8 cellular contexts compared by ENCODE assay signal in the genomic region with DNA sequence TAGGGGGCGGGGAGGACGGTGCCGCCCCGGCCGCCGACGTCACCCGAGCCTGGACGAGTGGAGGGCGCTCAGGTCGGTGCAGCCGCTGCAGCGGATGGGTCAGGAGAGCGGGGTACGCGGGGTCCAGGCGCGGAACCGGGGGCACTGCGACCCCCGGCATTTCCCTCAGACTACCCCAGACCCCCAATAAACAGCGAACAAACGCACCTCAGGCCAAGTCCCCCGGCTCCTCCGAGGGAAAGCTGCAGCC.
DNase-seq lines count a peak whose midpoint lies in the region; ATAC-seq, FAIRE-seq and TF ChIP-seq lines count a peak whose summit lies in the region.

No MANE protein-coding gene starts in this region.

- in situ Hi-C loops in GM12878 (cut with MboI), result no loop called here

- DNase-seq in GM12864 (ENCODE audit: low read depth) (no peak), GM12878 (ENCODE audit: low read depth, low spot score) (no peak), left colon (peak; percentile 72 to 79), NCI-H1105 (lab: John Stamatoyannopoulos, UW) (no peak)

- TF ChIP-seq RAD21 in GM12878 (IDR thresholded peaks at IDR 0.05; ENCODE audit: insufficient read depth, low read depth, low read length), result no peak

- peak overlapping the region; percentile 56 for H3K9ac ChIP-seq in GM12878 (ENCODE audit: control insufficient read depth, insufficient read depth, low read length)
- peak overlapping the region in 4 of 5 donors; percentile 52 to 84 (median 82) for H3K9ac ChIP-seq in subcutaneous abdominal adipose tissue (ENCODE audit: low read length in 5 of 5)

- peaks cover 0 to 14% of the 10 kb centered on the region in 2 experiments; a peak in 1 of 4 replicates for H3K36me3 ChIP-seq in GM12878 (ENCODE audit: control insufficient read depth in 2 of 2, insufficient read depth in 2 of 2, low read length in 1 of 2)
- H3K36me3 ChIP-seq in subcutaneous abdominal adipose tissue (ENCODE audit: control insufficient read depth in 5 of 5, insufficient read depth in 5 of 5, low read length in 5 of 5), result no peaks in the 10 kb centered on the region

- no peak for TF ChIP-seq POLR2A in GM12878 (IDR thresholded peaks at IDR 0.05; ENCODE audit: low read depth, low read length)

- H3K4me3 ChIP-seq in GM12864 (ENCODE audit: low read depth, low read length), result peak overlapping the region; percentile 55
- H3K4me3 ChIP-seq in GM12878, result peak overlapping the region; percentile 89
- peak overlapping the region; percentile 59 to 93 (median 87) for H3K4me3 ChIP-seq in subcutaneous abdominal adipose tissue (ENCODE audit: low read depth in 1 of 5, low read length in 5 of 5)

- H2AFZ ChIP-seq in GM12878 (ENCODE audit: control insufficient read depth, low read depth, low read length), result no peak overlapping the region

- peaks cover 60% of the 10 kb centered on the region for H3K79me2 ChIP-seq in GM12878 (ENCODE audit: control insufficient read depth, insufficient read depth, low read length)

- TF ChIP-seq CTCF in GM12864 (IDR thresholded peaks at IDR 0.05; ENCODE audit: low read depth, low read length, missing control alignments) (no peak), GM12878 (IDR thresholded peaks at IDR 0.05 in 2 of 3, conservative IDR thresholded peaks at IDR 0.05 in 1 of 3; ENCODE audit: control insufficient read depth in 2 of 3, extremely low read depth in 1 of 3, insufficient read depth in 1 of 3, low read depth in 3 of 3, low read length in 3 of 3) (no peak)

- H3K4me2 ChIP-seq in GM12878 (ENCODE audit: control insufficient read depth, insufficient read depth), result peak overlapping the region; percentile 79

- CTCF ChIA-PET in GM12878 (lab: Yijun Ruan, JAX), result interaction anchor here (2.7 to 4.9 kb wide), 4 partner anchors 10 to 26 kb away, joined by 11 to 57 read pairs (median 40); no protein-coding TSS in a partner anchor

- BruUV-seq in GM12878 (replicated peaks; lab: Mats Ljungman, UMichigan), result no TSS peak

- H3K9me3 ChIP-seq in GM12878 (replicated peaks; ENCODE audit: control insufficient read depth, insufficient read depth, low read length) (no peaks in the 10 kb centered on the region), subcutaneous abdominal adipose tissue (ENCODE audit: control insufficient read depth in 5 of 5, low read length in 5 of 5) (no peaks in the 10 kb centered on the region)

- H3K27ac ChIP-seq in GM12878 (ENCODE audit: control insufficient read depth, insufficient read depth), result peak overlapping the region; percentile 79
- H3K27ac ChIP-seq in subcutaneous abdominal adipose tissue (ENCODE audit: low read depth, low read length), result peak overlapping the region; percentile 64

- no peaks in the 10 kb centered on the region for H4K20me1 ChIP-seq in GM12878 (ENCODE audit: control insufficient read depth, insufficient read depth)

- intact Hi-C loops in GM12878 (cut with micrococcal nuclease; ENCODE audit: unreplicated experiment), result loop anchor here (2.0 kb wide), 2 partner anchors 19 to 27 kb away; no protein-coding TSS in a partner anchor
- intact Hi-C loops in left colon (cut with DNase I, micrococcal nuclease), result no loop called here

- TF ChIP-seq EP300 in GM12878 (IDR thresholded peaks at IDR 0.05; ENCODE audit: borderline replicate concordance in 1 of 2, control insufficient read depth in 1 of 2, low read depth in 2 of 2, low read length in 2 of 2), result no peak

- 11% methylated on average over 7 of the region's 25 CpGs for WGBS in GM12878 (ENCODE audit: insufficient coverage, insufficient replicate concordance, low lambda C conversion rate, missing lambda C conversion rate)

- ATAC-seq in HG03439 (IDR thresholded peaks at IDR 0.05; ENCODE audit: unreplicated experiment) (peak; percentile 33), GM12878 (peak; percentile 59), left colon (peak; percentile 64), GM19455 (IDR thresholded peaks at IDR 0.05; ENCODE audit: unreplicated experiment) (no peak), HG02642 (IDR thresholded peaks at IDR 0.05; ENCODE audit: poor library complexity, unreplicated experiment) (no peak)

- H3K4me1 ChIP-seq in GM12878 (ENCODE audit: control insufficient read depth, insufficient read depth, low read length), result peaks cover 28% of the 10 kb centered on the region
- H3K4me1 ChIP-seq in subcutaneous abdominal adipose tissue (ENCODE audit: control insufficient read depth in 5 of 5, insufficient read depth in 5 of 5, low read length in 5 of 5), result peaks cover 0 to 41% (median 28%) of the 10 kb centered on the region in 5 donors

- SMC1A ChIA-PET in GM12878 (lab: Charles Lee; ENCODE audit: uncharacterized antibody, unreplicated experiment), result interaction anchor here (1.5 to 4.1 kb wide), 2 partner anchors 17 kb away, joined by 3 to 14 read pairs; no protein-coding TSS in a partner anchor

- no peak for FAIRE-seq in GM12878 (lab: Jason Lieb, UNC)

- POLR2A ChIA-PET in GM12878 (lab: Charles Lee), result interaction anchor here (1.0 to 3.0 kb wide), 3 partner anchors 10 to 27 kb away, joined by 3 to 17 read pairs (median 9); no protein-coding TSS in a partner anchor

- H3K27me3 ChIP-seq in GM12878 (replicated peaks in 1 of 2; ENCODE audit: control insufficient read depth in 2 of 2, insufficient read depth in 2 of 2, low read length in 1 of 2) (no peaks in the 10 kb centered on the region), subcutaneous abdominal adipose tissue (ENCODE audit: control insufficient read depth in 5 of 5, insufficient read depth in 4 of 5, low read length in 5 of 5) (no peaks in the 10 kb centered on the region)

- RAD21 ChIA-PET in GM12878 (lab: Charles Lee; ENCODE audit: unreplicated experiment), result interaction anchor here (1.1 to 4.3 kb wide), 6 partner anchors 10 to 127 kb away, joined by 3 to 43 read pairs (median 6); no protein-coding TSS in a partner anchor

TF ChIP-seq in GM12878, 131 proteins besides CTCF, POLR2A, EP300 and RAD21:
- 0 out of 2 replicates have a peak, but pooled peaks have one; percentile 19 for TF ChIP-seq CREB1 (IDR thresholded peaks at IDR 0.05; ENCODE audit: low read depth)
- TF ChIP-seq ZZZ3 (IDR thresholded peaks at IDR 0.05; ENCODE audit: control insufficient read depth, insufficient read length, low read depth), result no peak
- TF ChIP-seq SMARCA5 (IDR thresholded peaks at IDR 0.05), result 0 out of 2 replicates have a peak, but pooled peaks have one; percentile 3

Comparison
In these comparisons a context has a peak if more than half of its experiments do, and no peak if none do; other contexts are left out.
1. DNase-seq: peak in left colon (2 of 2); none in GM12864 (single experiment), GM12878 (single experiment) and NCI-H1105 (single experiment).
2. ATAC-seq: peak in HG03439 (single experiment), GM12878 (single experiment) and left colon (single experiment); none in GM19455 (single experiment) and HG02642 (single experiment).
3. Peak in every context shown above with its lines, with median percentiles within 50 percentile points of each other: H3K4me3 ChIP-seq.